Comparison of ENCODE assay signal across 20 cellular contexts in the genomic region with DNA sequence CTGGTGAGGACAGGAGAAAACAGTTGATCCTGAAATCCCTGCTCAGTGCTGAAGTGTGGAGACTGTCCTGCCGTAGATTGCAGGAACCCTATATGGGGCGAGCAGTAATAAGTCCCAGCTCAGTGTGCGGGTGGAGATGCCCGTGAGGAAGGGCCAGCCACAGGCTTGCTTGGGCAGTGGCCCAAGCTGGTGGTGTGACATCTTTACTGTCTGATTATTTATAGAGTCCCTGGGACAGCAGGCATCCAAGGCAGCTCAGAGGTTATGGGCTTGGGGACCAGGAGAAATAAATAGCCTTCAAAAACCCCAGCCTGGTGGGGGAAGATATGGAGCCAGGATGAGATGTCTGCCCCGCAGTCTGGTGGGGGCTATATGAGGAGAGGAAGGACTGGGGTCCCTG.
"Had no signal": no experiment of that assay in that cellular context is flagged by ENCODE, and none has a peak within 500 bp of the region (broad histone marks: within the 10 kb centered on the region; RNA-seq: fewer than 3 reads in every experiment).

No MANE protein-coding gene starts in this region.

- H3K36me3 ChIP-seq: colonic mucosa, left lung, ovary, tibial nerve had no signal

- H3K4me3 Mint-ChIP-seq: endodermal cell; naive thymus-derived CD4-positive, alpha-beta T cell; stimulated activated naive B cell treated with anti-CD40 and anti-IgM and Interleukin-4, amounts not matched to agents 10 μg/mL and 1 μg/mL and 100 μg/mL, for 72 hours; stimulated activated naive CD8-positive, alpha-beta T cell treated with anti-CD3 and anti-CD28 coated beads, Interleukin-15, amount 100 ng/mL, for 72 hours had no signal

- DNase-seq: colonic mucosa; dermis blood vessel endothelial cell; effector CD4-positive, alpha-beta T cell; endodermal cell; erythroblast; foreskin keratinocyte; kidney glomerular epithelial cell; left lung; mesenchymal stem cell; naive thymus-derived CD4-positive, alpha-beta T cell; ovary; stimulated activated CD4-positive, alpha-beta T cell treated with anti-CD3 and anti-CD28 coated beads, Interleukin-2, amount 100 ng/mL, for 24 hours; stimulated activated CD4-positive, alpha-beta T cell treated with anti-CD3 and anti-CD28 coated beads, Interleukin-4, amount 100 ng/mL, for 4 hours; stimulated activated naive B cell treated with anti-CD40 and anti-IgM and Interleukin-4, amounts not matched to agents 10 μg/mL and 1 μg/mL and 100 μg/mL, for 72 hours; stimulated activated naive CD8-positive, alpha-beta T cell treated with anti-CD3 and anti-CD28 coated beads, Interleukin-15, amount 100 ng/mL, for 72 hours; testis had no signal

- H3K27me3 ChIP-seq: colonic mucosa, foreskin keratinocyte, ovary, testis, tibial nerve had no signal

- ATAC-seq: foreskin keratinocyte; left lung; naive thymus-derived CD4-positive, alpha-beta T cell; sciatic nerve; stimulated activated naive B cell treated with anti-CD40 and anti-IgM and Interleukin-4, amounts not matched to agents 10 μg/mL and 1 μg/mL and 100 μg/mL, for 72 hours; stimulated activated naive CD8-positive, alpha-beta T cell treated with anti-CD3 and anti-CD28 coated beads, Interleukin-15, amount 100 ng/mL, for 72 hours had no signal

- H3K4me3 ChIP-seq: colonic mucosa, left lung, lung, ovary, skin epidermis, testis, tibial nerve had no signal

- H3K36me3 Mint-ChIP-seq: naive thymus-derived CD4-positive, alpha-beta T cell; stimulated activated naive B cell treated with anti-CD40 and anti-IgM and Interleukin-4, amounts not matched to agents 10 μg/mL and 1 μg/mL and 100 μg/mL, for 72 hours had no signal

- H3K27ac ChIP-seq: colonic mucosa, foreskin keratinocyte, left lung, ovary, skin epidermis, testis, tibial nerve had no signal

- H3K9me3 ChIP-seq: colonic mucosa, left lung, ovary, testis, tibial nerve had no signal

- H3K27ac Mint-ChIP-seq: endodermal cell; naive thymus-derived CD4-positive, alpha-beta T cell; stimulated activated naive B cell treated with anti-CD40 and anti-IgM and Interleukin-4, amounts not matched to agents 10 μg/mL and 1 μg/mL and 100 μg/mL, for 72 hours; stimulated activated naive CD8-positive, alpha-beta T cell treated with anti-CD3 and anti-CD28 coated beads, Interleukin-15, amount 100 ng/mL, for 72 hours had no signal

- H3K9me3 Mint-ChIP-seq: endodermal cell; stimulated activated naive B cell treated with anti-CD40 and anti-IgM and Interleukin-4, amounts not matched to agents 10 μg/mL and 1 μg/mL and 100 μg/mL, for 72 hours; stimulated activated naive CD8-positive, alpha-beta T cell treated with anti-CD3 and anti-CD28 coated beads, Interleukin-15, amount 100 ng/mL, for 72 hours had no signal

- H3K4me1 ChIP-seq: colonic mucosa, left lung, testis, tibial nerve had no signal
